ENCODE assay signal across 22 cellular contexts in the genomic region with DNA sequence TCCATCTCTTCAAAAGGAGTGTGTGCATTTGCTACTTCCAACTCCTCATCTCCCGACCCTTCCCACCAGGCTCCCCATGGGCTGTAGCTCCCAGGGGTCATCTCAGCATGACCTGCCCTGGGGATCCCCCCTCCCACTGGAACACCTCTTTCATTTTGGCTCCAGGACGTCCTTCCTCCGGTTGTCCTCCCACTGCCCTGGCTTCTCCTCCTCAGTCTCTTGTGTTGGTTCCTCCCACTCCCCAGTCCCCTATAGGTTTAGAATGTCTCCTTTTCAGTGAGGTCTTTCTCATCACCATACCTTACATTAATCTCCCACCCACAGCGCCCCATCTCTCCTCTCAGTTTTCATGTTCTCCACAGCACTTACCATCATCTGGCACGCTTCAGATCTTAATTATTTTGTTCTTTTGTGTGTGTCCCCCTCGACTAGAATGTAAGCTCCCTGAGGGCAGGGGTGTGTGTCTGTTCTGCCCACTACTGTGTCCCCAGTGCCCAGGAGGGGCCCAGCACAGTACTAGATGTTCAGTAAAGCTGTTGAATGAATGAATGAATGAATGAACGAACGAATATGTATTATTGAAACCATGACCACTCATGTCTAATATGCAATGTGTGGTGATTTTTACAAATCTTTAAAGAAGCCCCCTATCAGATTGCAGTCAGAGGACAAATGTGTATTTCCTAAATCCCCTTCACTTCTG. TPM values are rescaled to one million over a fixed set of nuclear protein-coding genes. Genes with fewer than 3 reads are reported as not detected.
DNase-seq lines count a peak whose midpoint lies in the region; ATAC-seq lines count a peak whose summit lies in the region.
"Had no signal": no experiment of that assay in that cellular context is flagged by ENCODE, and none has a peak within 500 bp of the region (broad histone marks: within the 10 kb centered on the region; RNA-seq: fewer than 3 reads in every experiment).

No MANE protein-coding gene starts in this region.

- peaks cover 0 to 7% (median 2%) of the 10 kb centered on the region in 11 experiments; a peak in 8 of 22 replicates for H3K9me3 ChIP-seq in BLaER1 treated with 17β-estradiol and CSF1 and Interleukin-3, amounts not matched to agents 10 nM and 100 nM (replicated peaks in 1 of 11)
- H3K9me3 ChIP-seq: lower lobe of right lung, neutrophil, psoas muscle had no signal

- 0 out of 22 replicates have a peak overlapping the region, but pooled peaks of 1 of the 11 experiments have one; percentile 16 for H3K9ac ChIP-seq in BLaER1 treated with 17β-estradiol and CSF1 and Interleukin-3, amounts not matched to agents 10 nM and 100 nM

- no peak overlapping the region for H3K4me3 Mint-ChIP-seq in T-helper 1 cell treated with Interleukin-12 subunit alpha and Interleukin-12 subunit beta and Interleukin-4 antibody, amounts not matched to agents 30 μg/mL and 1 μg/mL, for 36 hours
- peak overlapping the region in 1 of 3 donors; percentile 66 for H3K4me3 Mint-ChIP-seq in T-cell
- peak overlapping the region in 1 of 2 donors; percentile 55 for H3K4me3 Mint-ChIP-seq in effector memory CD8-positive, alpha-beta T cell

- no peaks in the 10 kb centered on the region for H3K27me3 Mint-ChIP-seq in T-helper 1 cell treated with Interleukin-12 subunit alpha and Interleukin-12 subunit beta and Interleukin-4 antibody, amounts not matched to agents 30 μg/mL and 1 μg/mL, for 36 hours (ENCODE audit: low read depth)
- H3K27me3 Mint-ChIP-seq in T-cell = no peaks in the 10 kb centered on the region
- H3K27me3 Mint-ChIP-seq in effector memory CD8-positive, alpha-beta T cell = no peaks in the 10 kb centered on the region

- H3K27ac ChIP-seq in BLaER1 treated with 17β-estradiol and CSF1 and Interleukin-3, amounts not matched to agents 10 nM and 100 nM = peak overlapping the region in 4 of 11 experiments; percentile 37 to 60 (median 46); a peak in 4 of 22 replicates
- H3K27ac ChIP-seq: 22Rv1, epithelial cell of prostate, lower lobe of right lung, neutrophil, psoas muscle had no signal

- H4K20me1 ChIP-seq in BLaER1 treated with 17β-estradiol and CSF1 and Interleukin-3, amounts not matched to agents 10 nM and 100 nM = peaks cover 0 to 16% (median 0%) of the 10 kb centered on the region in 11 experiments; a peak in 1 of 22 replicates

- DNase-seq in T-helper 1 cell (no peak), T-cell (no peak)
- no peak for DNase-seq in effector memory CD8-positive, alpha-beta T cell
- no peak for DNase-seq in activated naive CD4-positive, alpha-beta T cell treated with anti-CD3 and anti-CD28 coated beads, Interleukin-2, amount 50 U/mL, for 72 hours (ENCODE audit: low spot score in 2 of 2)
- DNase-seq: activated naive CD4-positive, alpha-beta T cell treated with anti-CD3 and anti-CD28 coated beads, Interleukin-2, amount 50 U/mL, for 16 hours; activated T-cell treated with anti-CD3 and anti-CD28 coated beads, Interleukin-2, amount 50 U/mL, for 1 hour; glutamatergic neuron; kidney glomerular epithelial cell; lower lobe of right lung; NCI-H1105; NCI-H1930; NCI-H526 treated with DMSO at 0.1 percent for 48 hours; psoas muscle; substantia nigra had no signal

- H3K9me3 Mint-ChIP-seq in T-helper 1 cell treated with Interleukin-12 subunit alpha and Interleukin-12 subunit beta and Interleukin-4 antibody, amounts not matched to agents 30 μg/mL and 1 μg/mL, for 36 hours = no peaks in the 10 kb centered on the region
- no peaks in the 10 kb centered on the region for H3K9me3 Mint-ChIP-seq in T-cell
- H3K9me3 Mint-ChIP-seq in effector memory CD8-positive, alpha-beta T cell = no peaks in the 10 kb centered on the region
- no peaks in the 10 kb centered on the region for H3K9me3 Mint-ChIP-seq in activated naive CD4-positive, alpha-beta T cell treated with anti-CD3 and anti-CD28 coated beads, Interleukin-2, amount 50 U/mL, for 72 hours

- H3K36me3 Mint-ChIP-seq in T-helper 1 cell treated with Interleukin-12 subunit alpha and Interleukin-12 subunit beta and Interleukin-4 antibody, amounts not matched to agents 30 μg/mL and 1 μg/mL, for 36 hours (ENCODE audit: low read depth) = peaks cover 82% of the 10 kb centered on the region
- peaks cover 62% of the 10 kb centered on the region for H3K36me3 Mint-ChIP-seq in T-cell
- peaks cover 96% of the 10 kb centered on the region for H3K36me3 Mint-ChIP-seq in effector memory CD8-positive, alpha-beta T cell (ENCODE audit: insufficient read depth)
- peaks cover 50 to 83% of the 10 kb centered on the region in 2 donors for H3K36me3 Mint-ChIP-seq in activated naive CD4-positive, alpha-beta T cell treated with anti-CD3 and anti-CD28 coated beads, Interleukin-2, amount 50 U/mL, for 72 hours

- peaks cover 65% of the 10 kb centered on the region for H3K4me1 Mint-ChIP-seq in T-helper 1 cell treated with Interleukin-12 subunit alpha and Interleukin-12 subunit beta and Interleukin-4 antibody, amounts not matched to agents 30 μg/mL and 1 μg/mL, for 36 hours (ENCODE audit: low read depth)
- H3K4me1 Mint-ChIP-seq in T-cell = peaks cover 80 to 88% (median 85%) of the 10 kb centered on the region in 3 donors
- peaks cover 64 to 67% of the 10 kb centered on the region in 2 donors for H3K4me1 Mint-ChIP-seq in effector memory CD8-positive, alpha-beta T cell (ENCODE audit: low read depth in 2 of 2)

- CTCF ChIA-PET in T-cell (lab: Charles Lee) = no interaction called here

- POLR2A ChIA-PET in T-cell (lab: Charles Lee) = interaction anchor here in 1 of 2 donors (0.6 kb wide), 1 partner anchor 435 kb away, joined by 3 read pairs; no protein-coding TSS in a partner anchor

- no peak for ATAC-seq in T-cell (replicated peaks in 1 of 4)
- no peak for ATAC-seq in effector memory CD8-positive, alpha-beta T cell (replicated peaks)
- no peak for ATAC-seq in HG02759 (IDR thresholded peaks at IDR 0.05; ENCODE audit: unreplicated experiment)
- ATAC-seq in activated naive CD4-positive, alpha-beta T cell treated with anti-CD3 and anti-CD28 coated beads, Interleukin-2, amount 50 U/mL, for 72 hours = no peak
- no peak for ATAC-seq in HG02981 (IDR thresholded peaks at IDR 0.05; ENCODE audit: unreplicated experiment)
- ATAC-seq: lower lobe of right lung, psoas muscle had no signal

- peak overlapping the region; percentile 45 for H3K27ac Mint-ChIP-seq in T-helper 1 cell treated with Interleukin-12 subunit alpha and Interleukin-12 subunit beta and Interleukin-4 antibody, amounts not matched to agents 30 μg/mL and 1 μg/mL, for 36 hours
- peak overlapping the region; percentile 87 to 91 for H3K27ac Mint-ChIP-seq in T-cell
- H3K27ac Mint-ChIP-seq in effector memory CD8-positive, alpha-beta T cell = peak overlapping the region; percentile 87 to 94
- peak overlapping the region in 1 of 2 donors; percentile 73 for H3K27ac Mint-ChIP-seq in activated naive CD4-positive, alpha-beta T cell treated with anti-CD3 and anti-CD28 coated beads, Interleukin-2, amount 50 U/mL, for 72 hours

- no peaks in the 10 kb centered on the region for H3K36me3 ChIP-seq in BLaER1 treated with 17β-estradiol and CSF1 and Interleukin-3, amounts not matched to agents 10 nM and 100 nM
- H3K36me3 ChIP-seq: lower lobe of right lung, neutrophil had no signal

- H3K27me3 ChIP-seq in BLaER1 treated with 17β-estradiol and CSF1 and Interleukin-3, amounts not matched to agents 10 nM and 100 nM = peaks cover 0 to 75% (median 0%) of the 10 kb centered on the region in 11 experiments; a peak in 6 of 22 replicates

- peaks cover 53 to 76% (median 69%) of the 10 kb centered on the region in 10 experiments for H3K4me1 ChIP-seq in BLaER1 treated with 17β-estradiol and CSF1 and Interleukin-3, amounts not matched to agents 10 nM and 100 nM
- H3K4me1 ChIP-seq: psoas muscle had no signal

- peak overlapping the region in 10 of 11 experiments; percentile 0 to 89 (median 80); a peak in 18 of 22 replicates for H3K4me2 ChIP-seq in BLaER1 treated with 17β-estradiol and CSF1 and Interleukin-3, amounts not matched to agents 10 nM and 100 nM

- no peak overlapping the region for H3K4me3 ChIP-seq in BLaER1 treated with 17β-estradiol and CSF1 and Interleukin-3, amounts not matched to agents 10 nM and 100 nM
- H3K4me3 ChIP-seq: lower lobe of right lung, psoas muscle had no signal

RNA-seq across cellular contexts. Expression of a gene that starts 2.0 kb away (rescaled TPM):
- total RNA-seq in T-cell = 10 to 100 TPM in 2 of 5 donors, 1 to 10 TPM in 3; 7.8 to 18.9 (median 9.0) TPM
- 1 to 10 TPM; 2.4 to 2.5 TPM for total RNA-seq in activated naive CD4-positive, alpha-beta T cell treated with anti-CD3 and anti-CD28 coated beads, Interleukin-2, amount 50 U/mL, for 72 hours
- total RNA-seq: cerebellum, psoas muscle had no signal

RNA-seq across cellular contexts. Expression of a gene that starts 36.6 kb away (rescaled TPM):
- total RNA-seq in T-cell = 1 to 10 TPM in 2 of 5 donors, under 1 TPM in 3; 0.26 to 4.9 (median 0.79) TPM
- 1 to 10 TPM; 1.1 TPM for total RNA-seq in activated naive CD4-positive, alpha-beta T cell treated with anti-CD3 and anti-CD28 coated beads, Interleukin-2, amount 50 U/mL, for 72 hours

RNA-seq across cellular contexts. Expression of a gene that starts 57.3 kb away (rescaled TPM):
- 100 to 1,000 TPM; 138 to 199 (median 157) TPM for total RNA-seq in T-cell
- 10 to 100 TPM; 42.4 to 54.6 TPM for total RNA-seq in activated naive CD4-positive, alpha-beta T cell treated with anti-CD3 and anti-CD28 coated beads, Interleukin-2, amount 50 U/mL, for 72 hours
